In genomic region chr3:184712579-184713355, GRCh38 we compare ENCODE assay signal across 8 cellular contexts. TPM values are rescaled to one million over a fixed set of nuclear protein-coding genes. Genes with fewer than 3 reads are reported as not detected.
DNase-seq lines count a peak whose midpoint lies in the region; ATAC-seq and TF ChIP-seq lines count a peak whose summit lies in the region.

No MANE protein-coding gene starts in this region.

- H3K36me3 Mint-ChIP-seq in activated T-cell treated with anti-CD3 and anti-CD28 coated beads, Interleukin-2, amount 50 U/mL, for 4 hours (ENCODE audit: insufficient read depth) = peaks cover 4% of the 10 kb centered on the region
- H3K36me3 Mint-ChIP-seq in activated naive CD8-positive, alpha-beta T cell treated with anti-CD3 and anti-CD28 coated beads, Interleukin-2, amount 50 U/mL, for 24 hours (ENCODE audit: low read depth) = peaks cover 22% of the 10 kb centered on the region

- H3K27me3 ChIP-seq in tibial artery = no peaks in the 10 kb centered on the region

- H3K36me3 ChIP-seq in tibial artery = peaks cover 0 to under 1% (median 0%) of the 10 kb centered on the region in 3 donors

- H3K9me3 Mint-ChIP-seq in activated T-cell treated with anti-CD3 and anti-CD28 coated beads, Interleukin-2, amount 50 U/mL, for 4 hours = no peaks in the 10 kb centered on the region
- peaks cover under 1% of the 10 kb centered on the region for H3K9me3 Mint-ChIP-seq in activated naive CD8-positive, alpha-beta T cell treated with anti-CD3 and anti-CD28 coated beads, Interleukin-2, amount 50 U/mL, for 24 hours

- H3K27me3 Mint-ChIP-seq in activated T-cell treated with anti-CD3 and anti-CD28 coated beads, Interleukin-2, amount 50 U/mL, for 4 hours (ENCODE audit: low read depth) = no peaks in the 10 kb centered on the region
- peaks cover 2% of the 10 kb centered on the region for H3K27me3 Mint-ChIP-seq in activated naive CD8-positive, alpha-beta T cell treated with anti-CD3 and anti-CD28 coated beads, Interleukin-2, amount 50 U/mL, for 24 hours

- peak overlapping the region; percentile 60 to 96 for H3K4me3 ChIP-seq in tibial artery

- H3K27ac ChIP-seq in tibial artery = peak overlapping the region; percentile 82 to 99

- no peaks in the 10 kb centered on the region for H3K9me3 ChIP-seq in tibial artery

- peaks cover 26% of the 10 kb centered on the region for H3K4me1 Mint-ChIP-seq in activated T-cell treated with anti-CD3 and anti-CD28 coated beads, Interleukin-2, amount 50 U/mL, for 4 hours (ENCODE audit: low read depth)
- H3K4me1 Mint-ChIP-seq in activated naive CD8-positive, alpha-beta T cell treated with anti-CD3 and anti-CD28 coated beads, Interleukin-2, amount 50 U/mL, for 24 hours = peaks cover 27% of the 10 kb centered on the region

- TF ChIP-seq CTCF in tibial artery (IDR thresholded peaks at IDR 0.05) = no peak

- intact Hi-C loops in tibial artery (cut with DNase I; ENCODE audit: low total_unique reads) = loop anchor here (5.0 kb wide), 1 partner anchor 145 kb away; no protein-coding TSS in a partner anchor

- peak overlapping the region; percentile 63 for H3K27ac Mint-ChIP-seq in activated naive CD8-positive, alpha-beta T cell treated with anti-CD3 and anti-CD28 coated beads, Interleukin-2, amount 50 U/mL, for 24 hours

- H3K4me1 ChIP-seq in tibial artery = peaks cover 0 to 34% (median 19%) of the 10 kb centered on the region in 4 donors

- ATAC-seq in activated T-cell treated with anti-CD3 and anti-CD28 coated beads, Interleukin-2, amount 50 U/mL, for 4 hours = no peak
- no peak for ATAC-seq in activated naive CD8-positive, alpha-beta T cell treated with anti-CD3 and anti-CD28 coated beads, Interleukin-2, amount 50 U/mL, for 24 hours
- no peak for ATAC-seq in esophagus mucosa

- peak overlapping the region; percentile 90 for H3K4me3 Mint-ChIP-seq in activated T-cell treated with anti-CD3 and anti-CD28 coated beads, Interleukin-2, amount 50 U/mL, for 4 hours
- peak overlapping the region; percentile 90 for H3K4me3 Mint-ChIP-seq in activated naive CD8-positive, alpha-beta T cell treated with anti-CD3 and anti-CD28 coated beads, Interleukin-2, amount 50 U/mL, for 24 hours

- no peak for DNase-seq in activated T-cell treated with anti-CD3 and anti-CD28 coated beads, Interleukin-2, amount 50 U/mL, for 4 hours
- DNase-seq in activated T-cell treated with anti-CD3 and anti-CD28 coated beads, Interleukin-2, amount 50 U/mL, for 48 hours = no peak
- no peak for DNase-seq in activated naive CD8-positive, alpha-beta T cell treated with anti-CD3 and anti-CD28 coated beads, Interleukin-2, amount 50 U/mL, for 24 hours
- peak; percentile 6 for DNase-seq in kidney tubule cell (ENCODE audit: low spot score)
- DNase-seq in tibial artery = no peak
- DNase-seq in anterior cingulate cortex (lab: John Stamatoyannopoulos, UW) = no peak
- no peak for DNase-seq in AG20443 (ENCODE audit: low spot score)

RNA-seq across cellular contexts. Expression of gene MAGEF1, which starts 0.9 kb away (rescaled TPM):
- total RNA-seq in activated T-cell treated with anti-CD3 and anti-CD28 coated beads, Interleukin-2, amount 50 U/mL, for 4 hours = 10 to 100 TPM; 24.8 to 27.6 (median 25.7) TPM
- 16.1 TPM for total RNA-seq in esophagus mucosa
